Comparison of ENCODE assay signal across 27 cellular contexts in genomic region chr6:158259845-158260244, GRCh38. TPM values are rescaled to one million over a fixed set of nuclear protein-coding genes. Genes with fewer than 3 reads are reported as not detected.
DNase-seq lines count a peak whose midpoint lies in the region; ATAC-seq, FAIRE-seq and TF ChIP-seq lines count a peak whose summit lies in the region.
"Had no signal": no experiment of that assay in that cellular context is flagged by ENCODE, and none has a peak within 500 bp of the region (broad histone marks: within the 10 kb centered on the region; RNA-seq: fewer than 3 reads in every experiment).

No MANE protein-coding gene starts in this region.

- no peak overlapping the region for H3K18ac ChIP-seq in trophoblast cell (ENCODE audit: low read length)

- H4K91ac ChIP-seq in trophoblast cell (ENCODE audit: low read depth, low read length): no peak overlapping the region

- H2AK5ac ChIP-seq in trophoblast cell (ENCODE audit: low read length): no peak overlapping the region

- in situ Hi-C loops in Panc1 (cut with HindIII; ENCODE audit: low pct_unique_long_range_greater_than_20kb, low sequenced_read_pairs): no loop called here

- H3K9ac ChIP-seq in Karpas-422 (ENCODE audit: low read length): no peak overlapping the region
- H3K9ac ChIP-seq in trophoblast cell (ENCODE audit: low read length): no peak overlapping the region
- H3K9ac ChIP-seq: BLaER1 treated with 17β-estradiol and CSF1 and Interleukin-3, amounts not matched to agents 10 nM and 100 nM had no signal

- FAIRE-seq in bronchial epithelial cell (lab: Jason Lieb, UNC): peak; percentile 36
- FAIRE-seq: A204.1, GM12892, GM18507 had no signal

- H3K79me2 ChIP-seq in Karpas-422 (ENCODE audit: low read length) (peaks cover 100% of the 10 kb centered on the region), trophoblast cell (ENCODE audit: control insufficient read depth, insufficient read depth, low read length, poor library complexity) (peaks cover 9% of the 10 kb centered on the region)

- ATAC-seq in Panc1 (no peak), body of pancreas (no peak)
- ATAC-seq: GM12878 had no signal

- H3K27me3 ChIP-seq in Karpas-422 (ENCODE audit: low read length): no peaks in the 10 kb centered on the region
- H3K27me3 ChIP-seq in Panc1 (ENCODE audit: control insufficient read depth, insufficient read depth, low read length): no peaks in the 10 kb centered on the region
- H3K27me3 ChIP-seq in bronchial epithelial cell (ENCODE audit: control insufficient read depth, insufficient read depth, low read length): no peaks in the 10 kb centered on the region
- H3K27me3 ChIP-seq in trophoblast cell (ENCODE audit: insufficient read depth, low read length): no peaks in the 10 kb centered on the region
- no peaks in the 10 kb centered on the region for H3K27me3 ChIP-seq in body of pancreas
- H3K27me3 ChIP-seq: BLaER1 treated with 17β-estradiol and CSF1 and Interleukin-3, amounts not matched to agents 10 nM and 100 nM had no signal

- POLR2A ChIA-PET in Panc1 (lab: Charles Lee): interaction anchor here (0.6 kb wide), 1 partner anchor 22 kb away, joined by 5 read pairs; no protein-coding TSS in a partner anchor

- no peak overlapping the region for H3K27ac Mint-ChIP-seq in osteocyte (ENCODE audit: unreplicated experiment)
- H3K27ac Mint-ChIP-seq: B cell; CD4-positive, alpha-beta T cell; CD8-positive, alpha-beta memory T cell had no signal

- no peak for TF ChIP-seq POLR2A in body of pancreas (IDR thresholded peaks at IDR 0.05)

- peak overlapping the region; percentile 29 for H3K4ac ChIP-seq in trophoblast cell (ENCODE audit: low read depth, low read length)

- CTCF ChIA-PET in Panc1 (lab: Charles Lee): no interaction called here

- no peak overlapping the region for H2BK5ac ChIP-seq in trophoblast cell (ENCODE audit: low read depth, low read length, poor library complexity)

- H3K36me3 Mint-ChIP-seq in osteocyte (ENCODE audit: unreplicated experiment): peaks cover 11% of the 10 kb centered on the region

- no peaks in the 10 kb centered on the region; the same call in 1 of the 2 replicates for H3K36me3 ChIP-seq in Karpas-422 (ENCODE audit: insufficient read depth, low read length)
- no peaks in the 10 kb centered on the region for H3K36me3 ChIP-seq in Panc1 (ENCODE audit: control insufficient read depth, insufficient read depth, low read length)
- peaks cover 4% of the 10 kb centered on the region for H3K36me3 ChIP-seq in bronchial epithelial cell (ENCODE audit: control insufficient read depth, insufficient read depth, low read length)
- peaks cover 6 to 9% of the 10 kb centered on the region in 2 experiments for H3K36me3 ChIP-seq in trophoblast cell (ENCODE audit: control insufficient read depth in 1 of 2, insufficient read depth in 2 of 2, low read length in 2 of 2)
- H3K36me3 ChIP-seq in body of pancreas (replicated peaks in 1 of 2; ENCODE audit: insufficient read depth in 1 of 2, low read depth in 2 of 2): no peaks in the 10 kb centered on the region

- no peak overlapping the region for H3K23ac ChIP-seq in trophoblast cell (ENCODE audit: low read length)

- H3K4me3 ChIP-seq in Karpas-422 (ENCODE audit: low read length) (no peak overlapping the region), Panc1 (ENCODE audit: low read depth in 2 of 2, low read length in 2 of 2) (no peak overlapping the region), bronchial epithelial cell (ENCODE audit: low read depth, low read length) (no peak overlapping the region), trophoblast cell (ENCODE audit: low read depth, low read length) (no peak overlapping the region), body of pancreas (no peak overlapping the region)
- H3K4me3 ChIP-seq: BLaER1 treated with 17β-estradiol and CSF1 and Interleukin-3, amounts not matched to agents 10 nM and 100 nM; GM12878 had no signal

- no CpG with 5 or more reads among the region's 3 CpGs for WGBS in trophoblast cell (ENCODE audit: extremely low coverage, insufficient coverage, insufficient read length)
- 93 to 100% methylated on average over 3 of the region's 3 CpGs for WGBS in body of pancreas, 2 donors

- peak overlapping the region; percentile 55 for H3K4me2 ChIP-seq in Karpas-422 (ENCODE audit: low read depth, low read length, poor library complexity, severe bottlenecking)
- no peak overlapping the region for H3K4me2 ChIP-seq in trophoblast cell (ENCODE audit: low read length)
- H3K4me2 ChIP-seq: BLaER1 treated with 17β-estradiol and CSF1 and Interleukin-3, amounts not matched to agents 10 nM and 100 nM had no signal

- no peaks in the 10 kb centered on the region for H3K9me3 Mint-ChIP-seq in osteocyte (ENCODE audit: unreplicated experiment)
- H3K9me3 Mint-ChIP-seq: CD4-positive, alpha-beta T cell; CD8-positive, alpha-beta memory T cell had no signal

- peaks cover 93% of the 10 kb centered on the region for H3K4me1 ChIP-seq in Karpas-422 (ENCODE audit: low read length)
- no peaks in the 10 kb centered on the region for H3K4me1 ChIP-seq in Panc1 (ENCODE audit: control insufficient read depth, insufficient read depth, low read length)
- H3K4me1 ChIP-seq in trophoblast cell (ENCODE audit: control insufficient read depth in 1 of 2, insufficient read depth in 2 of 2, low read length in 2 of 2): peaks cover 7 to 17% of the 10 kb centered on the region in 2 experiments
- H3K4me1 ChIP-seq in body of pancreas: peaks cover 7% of the 10 kb centered on the region

- no peak overlapping the region for H4K12ac ChIP-seq in trophoblast cell (ENCODE audit: low read depth, low read length)

- TSS peak; percentile 7 for BruUV-seq in Panc1 (replicated peaks; lab: Mats Ljungman, UMichigan)

- H3K14ac ChIP-seq in trophoblast cell (ENCODE audit: low read length): no peak overlapping the region

- H2BK12ac ChIP-seq in trophoblast cell (ENCODE audit: low read length): no peak overlapping the region

- no peak overlapping the region for H2BK120ac ChIP-seq in trophoblast cell (ENCODE audit: insufficient read depth, low read length, poor library complexity)

- no peaks in the 10 kb centered on the region for H3K79me1 ChIP-seq in trophoblast cell (ENCODE audit: low read length)

- no peaks in the 10 kb centered on the region for H3K9me3 ChIP-seq in Karpas-422 (ENCODE audit: low read length)
- H3K9me3 ChIP-seq in Panc1 (ENCODE audit: control insufficient read depth, insufficient read depth, low read depth, low read length): no peaks in the 10 kb centered on the region
- H3K9me3 ChIP-seq in trophoblast cell (ENCODE audit: insufficient read depth, low read depth, low read length): peaks cover 2% of the 10 kb centered on the region
- H3K9me3 ChIP-seq in body of pancreas: no peaks in the 10 kb centered on the region

- H4K20me1 ChIP-seq in Karpas-422 (ENCODE audit: insufficient read depth, low read depth, low read length): 0 out of 2 replicates have a peak, but pooled peaks cover 7% of the 10 kb centered on the region

- TF ChIP-seq CTCF in Panc1 (IDR thresholded peaks at IDR 0.05): no peak
- TF ChIP-seq CTCF in bronchial epithelial cell (IDR thresholded peaks at IDR 0.05; ENCODE audit: insufficient read depth, low read length, severe bottlenecking): no peak
- no peak for TF ChIP-seq CTCF in osteocyte (IDR thresholded peaks at IDR 0.05)
- TF ChIP-seq CTCF in body of pancreas (IDR thresholded peaks at IDR 0.05): no peak

- DNase-seq in Karpas-422 (no peak), Panc1 (ENCODE audit: low read depth, low spot score) (no peak), bronchial epithelial cell (ENCODE audit: low read depth) (no peak), trophoblast cell (no peak), AG20443 (ENCODE audit: low spot score) (no peak), osteocyte (ENCODE audit: extremely low spot score, unreplicated experiment) (no peak), body of pancreas (no peak)
- DNase-seq: 8988T; ACHN; AML-193; CD4-positive, alpha-beta T cell; CD8-positive, alpha-beta memory T cell; COR-L47; DMS 273 treated with DMSO at 0.1 percent for 48 hours; DMS153; DMS53; DMS79; DND-41; EL; GDM1 had no signal

- H2AFZ ChIP-seq in Karpas-422 (ENCODE audit: low read length) (no peak overlapping the region), trophoblast cell (ENCODE audit: insufficient read depth, low read length, poor library complexity) (no peak overlapping the region)

- no peak overlapping the region for H4K8ac ChIP-seq in trophoblast cell (ENCODE audit: low read depth, low read length)

- intact Hi-C loops in Panc1 (cut with micrococcal nuclease; ENCODE audit: unreplicated experiment) (no loop called here), body of pancreas (cut with DNase I) (no loop called here)

- H3K4me1 Mint-ChIP-seq in osteocyte (ENCODE audit: unreplicated experiment): peaks cover 34% of the 10 kb centered on the region

- H3K9me2 ChIP-seq in Karpas-422 (replicated peaks; ENCODE audit: insufficient read depth, low read length): no peaks in the 10 kb centered on the region

- no peaks in the 10 kb centered on the region for H3K27me3 Mint-ChIP-seq in osteocyte (ENCODE audit: unreplicated experiment)
- H3K27me3 Mint-ChIP-seq: B cell; CD4-positive, alpha-beta T cell; CD8-positive, alpha-beta memory T cell had no signal

- H3K27ac ChIP-seq in Karpas-422 (ENCODE audit: low read length) (peak overlapping the region; percentile 85), Panc1 (ENCODE audit: low read length) (no peak overlapping the region), trophoblast cell (ENCODE audit: low read depth, low read length) (no peak overlapping the region), body of pancreas (no peak overlapping the region)
- H3K27ac ChIP-seq: BLaER1 treated with 17β-estradiol and CSF1 and Interleukin-3, amounts not matched to agents 10 nM and 100 nM; C4-2B had no signal

- H3K4me3 Mint-ChIP-seq in osteocyte (ENCODE audit: unreplicated experiment): no peak overlapping the region
- H3K4me3 Mint-ChIP-seq: B cell; CD4-positive, alpha-beta T cell; CD8-positive, alpha-beta memory T cell had no signal

RNA-seq across cellular contexts. Expression of gene TULP4, which starts 52.4 kb away (rescaled TPM):
- total RNA-seq in Karpas-422 (2014; rRNA removed; shearing (Covaris generic); ENCODE audit: low replicate concordance): 112 and 124 TPM in 2 replicates
- total RNA-seq in Panc1 (2021; ENCODE audit: unreplicated experiment) (105 TPM), bronchial epithelial cell (99.2 and 127 TPM in 2 replicates), osteocyte (96.7 and 100 TPM in 2 replicates), body of pancreas (10 to 100 TPM; 81.2 to 92.3 TPM)
- 12.6 TPM for polyA plus RNA-seq in Panc1 (2012; ENCODE audit: insufficient read length)
- polyA plus RNA-seq in trophoblast cell (2013): 28.1 and 29.5 TPM in 2 replicates
